9 cellular contexts compared by ENCODE assay signal in genomic region chr6:33198853-33199436, GRCh38. TPM values are rescaled to one million over a fixed set of nuclear protein-coding genes. Genes with fewer than 3 reads are reported as not detected.
A peak's percentile ranks its signal among the peaks of the same experiment; 100 is the strongest.
DNase-seq lines count a peak whose midpoint lies in the region; ATAC-seq and TF ChIP-seq lines count a peak whose summit lies in the region.
"Had no signal": no experiment of that assay in that cellular context is flagged by ENCODE, and none has a peak within 500 bp of the region (broad histone marks: within the 10 kb centered on the region; RNA-seq: fewer than 3 reads in every experiment).

No MANE protein-coding gene starts in this region.

- CTCF ChIA-PET in activated CD4-positive, alpha-beta T cell treated with anti-CD3 and anti-CD28 coated beads for 36 hours (lab: Charles Lee) = interaction anchor here (0.6 kb wide), 1 partner anchor 662 kb away, joined by 3 read pairs; no protein-coding TSS in a partner anchor

- peaks cover 12% of the 10 kb centered on the region for H3K4me1 ChIP-seq in iPS-18a (ENCODE audit: control insufficient read depth, low read depth, low read length)
- H3K4me1 ChIP-seq in stomach = peaks cover 44 to 60% (median 58%) of the 10 kb centered on the region in 4 donors

- H3K36me3 ChIP-seq in iPS-18a (ENCODE audit: control insufficient read depth, low read depth, low read length) (peaks cover 26% of the 10 kb centered on the region), stomach (peaks cover 50 to 65% (median 60%) of the 10 kb centered on the region in 4 donors)

- no peak for ATAC-seq in activated CD4-positive, alpha-beta T cell treated with anti-CD3 and anti-CD28 coated beads for 36 hours

- no peaks in the 10 kb centered on the region for H3K9me3 ChIP-seq in iPS-18a (ENCODE audit: control insufficient read depth, low read depth, low read length)
- H3K9me3 ChIP-seq in stomach = no peaks in the 10 kb centered on the region

- no peaks in the 10 kb centered on the region for H3K27me3 Mint-ChIP-seq in activated CD4-positive, alpha-beta T cell treated with anti-CD3 and anti-CD28 coated beads for 36 hours
- peaks cover 2% of the 10 kb centered on the region for H3K27me3 Mint-ChIP-seq in activated T-helper 1 cell treated with anti-CD3 and anti-CD28 coated beads, Interleukin-12 subunit alpha, Interleukin-12 subunit beta, Interleukin-2, Interleukin-4 antibody, amounts not matched to agents 30 ng/mL and 10 ng/mL and 1 ng/mL, durations not matched to agents 14 hours and 24 hours and 36 hours (ENCODE audit: insufficient read depth)

- DNase-seq in activated CD4-positive, alpha-beta T cell treated with anti-CD3 and anti-CD28 coated beads for 36 hours = no peak
- no peak for DNase-seq in activated CD4-positive, alpha-beta T cell treated with anti-CD3 and anti-CD28 coated beads, Interleukin-2, amount 50 U/mL, for 1 hour
- DNase-seq in activated T-helper 1 cell treated with anti-CD3 and anti-CD28 coated beads, Interleukin-12 subunit alpha, Interleukin-12 subunit beta, Interleukin-2, Interleukin-4 antibody, amounts not matched to agents 30 ng/mL and 10 ng/mL and 1 ng/mL, durations not matched to agents 14 hours and 24 hours and 36 hours (ENCODE audit: low spot score) = no peak
- no peak for DNase-seq in stomach
- no peak for DNase-seq in retina
- no peak for DNase-seq in SK-N-DZ (ENCODE audit: low spot score)
- DNase-seq in activated CD4-positive, alpha-beta T cell treated with anti-CD3 and anti-CD28 coated beads for 1 hour = no peak
- DNase-seq: SHP77 treated with DMSO at 0.1 percent for 48 hours had no signal

- TF ChIP-seq CTCF in stomach (IDR thresholded peaks at IDR 0.05) = no peak

- TF ChIP-seq POLR2A in stomach (IDR thresholded peaks at IDR 0.05) = no peak

- H3K4me1 Mint-ChIP-seq in activated CD4-positive, alpha-beta T cell treated with anti-CD3 and anti-CD28 coated beads for 36 hours = peaks cover 56% of the 10 kb centered on the region
- peaks cover 65% of the 10 kb centered on the region for H3K4me1 Mint-ChIP-seq in activated T-helper 1 cell treated with anti-CD3 and anti-CD28 coated beads, Interleukin-12 subunit alpha, Interleukin-12 subunit beta, Interleukin-2, Interleukin-4 antibody, amounts not matched to agents 30 ng/mL and 10 ng/mL and 1 ng/mL, durations not matched to agents 14 hours and 24 hours and 36 hours (ENCODE audit: low read depth)

- H3K9me3 Mint-ChIP-seq in activated CD4-positive, alpha-beta T cell treated with anti-CD3 and anti-CD28 coated beads for 36 hours (ENCODE audit: low read depth) = no peaks in the 10 kb centered on the region
- H3K9me3 Mint-ChIP-seq in activated T-helper 1 cell treated with anti-CD3 and anti-CD28 coated beads, Interleukin-12 subunit alpha, Interleukin-12 subunit beta, Interleukin-2, Interleukin-4 antibody, amounts not matched to agents 30 ng/mL and 10 ng/mL and 1 ng/mL, durations not matched to agents 14 hours and 24 hours and 36 hours = no peaks in the 10 kb centered on the region

- peak overlapping the region; percentile 100 for H3K4me3 Mint-ChIP-seq in activated CD4-positive, alpha-beta T cell treated with anti-CD3 and anti-CD28 coated beads for 36 hours
- peak overlapping the region; percentile 85 for H3K4me3 Mint-ChIP-seq in activated T-helper 1 cell treated with anti-CD3 and anti-CD28 coated beads, Interleukin-12 subunit alpha, Interleukin-12 subunit beta, Interleukin-2, Interleukin-4 antibody, amounts not matched to agents 30 ng/mL and 10 ng/mL and 1 ng/mL, durations not matched to agents 14 hours and 24 hours and 36 hours

- H3K27me3 ChIP-seq in iPS-18a (ENCODE audit: control insufficient read depth, insufficient read depth, low read length) (no peaks in the 10 kb centered on the region), stomach (no peaks in the 10 kb centered on the region)

- WGBS in stomach, 5 donors = 16 to 39% (median 25%) methylated on average over 3 of the region's 3 CpGs

- TF ChIP-seq EP300 in stomach (IDR thresholded peaks at IDR 0.05) = no peak

- POLR2A ChIA-PET in activated CD4-positive, alpha-beta T cell treated with anti-CD3 and anti-CD28 coated beads for 36 hours (lab: Charles Lee) = interaction anchor here (1.0 kb wide), 2 partner anchors 14 to 49 kb away, joined by 3 read pairs; no protein-coding TSS in a partner anchor

- H3K9ac ChIP-seq in iPS-18a (ENCODE audit: low read length) = no peak overlapping the region

- H3K27ac Mint-ChIP-seq in activated CD4-positive, alpha-beta T cell treated with anti-CD3 and anti-CD28 coated beads for 36 hours = peak overlapping the region; percentile 92
- H3K27ac Mint-ChIP-seq in activated T-helper 1 cell treated with anti-CD3 and anti-CD28 coated beads, Interleukin-12 subunit alpha, Interleukin-12 subunit beta, Interleukin-2, Interleukin-4 antibody, amounts not matched to agents 30 ng/mL and 10 ng/mL and 1 ng/mL, durations not matched to agents 14 hours and 24 hours and 36 hours = peak overlapping the region; percentile 84

- intact Hi-C loops in activated CD4-positive, alpha-beta T cell treated with anti-CD3 and anti-CD28 coated beads for 36 hours (cut with DNase I, micrococcal nuclease) = loop anchor here in 1 of 2 experiments (10.0 kb wide), 1 partner anchor 74 kb away; no protein-coding TSS in a partner anchor
- intact Hi-C loops in activated T-helper 1 cell treated with anti-CD3 and anti-CD28 coated beads, Interleukin-12 subunit alpha, Interleukin-12 subunit beta, Interleukin-2, Interleukin-4 antibody, amounts not matched to agents 30 ng/mL and 10 ng/mL and 1 ng/mL, durations not matched to agents 14 hours and 24 hours and 36 hours (cut with micrococcal nuclease) = no loop called here
- intact Hi-C loops in stomach (cut with DNase I; ENCODE audit: low total_unique reads) = no loop called here

- H3K4me3 ChIP-seq in iPS-18a (ENCODE audit: low read length) (peak overlapping the region; percentile 92), stomach (peak overlapping the region; percentile 77 to 94 (median 86))

- no peak overlapping the region for H3K27ac ChIP-seq in iPS-18a (ENCODE audit: low read length)
- peak overlapping the region; percentile 9 to 98 (median 97) for H3K27ac ChIP-seq in stomach

- peaks cover 61% of the 10 kb centered on the region for H3K36me3 Mint-ChIP-seq in activated CD4-positive, alpha-beta T cell treated with anti-CD3 and anti-CD28 coated beads for 36 hours (ENCODE audit: low read depth)
- peaks cover 58% of the 10 kb centered on the region for H3K36me3 Mint-ChIP-seq in activated T-helper 1 cell treated with anti-CD3 and anti-CD28 coated beads, Interleukin-12 subunit alpha, Interleukin-12 subunit beta, Interleukin-2, Interleukin-4 antibody, amounts not matched to agents 30 ng/mL and 10 ng/mL and 1 ng/mL, durations not matched to agents 14 hours and 24 hours and 36 hours (ENCODE audit: low read depth)

RNA-seq across cellular contexts. Expression of gene RXRB, which starts 1.5 kb away (rescaled TPM):
- 10 to 100 TPM; 41.0 to 45.4 TPM for total RNA-seq in activated CD4-positive, alpha-beta T cell treated with anti-CD3 and anti-CD28 coated beads for 36 hours
- total RNA-seq in activated T-helper 1 cell treated with anti-CD3 and anti-CD28 coated beads, Interleukin-12 subunit alpha, Interleukin-12 subunit beta, Interleukin-2, Interleukin-4 antibody, amounts not matched to agents 30 ng/mL and 10 ng/mL and 1 ng/mL, durations not matched to agents 14 hours and 24 hours and 36 hours = 46.6 and 47.4 TPM in 2 replicates
- 10 to 100 TPM in 3 of 5 donors, 1 to 10 TPM in 2; 2.9 to 50.4 (median 10.7) TPM for total RNA-seq in stomach
- polyA plus RNA-seq in stomach = 10 to 100 TPM; 15.9 to 32.7 (median 17.3) TPM
- polyA plus RNA-seq in SK-N-DZ (2014; cell fraction: cytosol; rRNA removed) = 21.4 and 25.8 TPM in 2 replicates
- polyA plus RNA-seq in SK-N-DZ (2014; cell fraction: nucleus; rRNA removed) = 80.1 and 95.9 TPM in 2 replicates

RNA-seq across cellular contexts. Expression of gene SLC39A7, which starts 1.7 kb away (rescaled TPM):
- total RNA-seq in activated CD4-positive, alpha-beta T cell treated with anti-CD3 and anti-CD28 coated beads for 36 hours = 10 to 100 TPM; 33.0 to 41.8 TPM
- 67.1 and 68.8 TPM in 2 replicates for total RNA-seq in activated T-helper 1 cell treated with anti-CD3 and anti-CD28 coated beads, Interleukin-12 subunit alpha, Interleukin-12 subunit beta, Interleukin-2, Interleukin-4 antibody, amounts not matched to agents 30 ng/mL and 10 ng/mL and 1 ng/mL, durations not matched to agents 14 hours and 24 hours and 36 hours
- 100 to 1,000 TPM in 1 of 5 donors, 10 to 100 TPM in 3, 1 to 10 TPM in 1; 9.3 to 119 (median 75.8) TPM for total RNA-seq in stomach
- 10 to 100 TPM; 33.6 to 59.8 (median 54.5) TPM for polyA plus RNA-seq in stomach
- polyA plus RNA-seq in SK-N-DZ (2014; cell fraction: cytosol; rRNA removed) = 58.4 and 67.5 TPM in 2 replicates
- 40.4 and 43.7 TPM in 2 replicates for polyA plus RNA-seq in SK-N-DZ (2014; cell fraction: nucleus; rRNA removed)

RNA-seq across cellular contexts. Expression of gene HSD17B8, which starts 5.5 kb away (rescaled TPM):
- total RNA-seq in activated CD4-positive, alpha-beta T cell treated with anti-CD3 and anti-CD28 coated beads for 36 hours = 10 to 100 TPM; 23.4 to 33.2 TPM
- total RNA-seq in activated T-helper 1 cell treated with anti-CD3 and anti-CD28 coated beads, Interleukin-12 subunit alpha, Interleukin-12 subunit beta, Interleukin-2, Interleukin-4 antibody, amounts not matched to agents 30 ng/mL and 10 ng/mL and 1 ng/mL, durations not matched to agents 14 hours and 24 hours and 36 hours = 14.8 and 15.2 TPM in 2 replicates
- total RNA-seq in stomach = 10 to 100 TPM in 2 of 5 donors, 1 to 10 TPM in 2, not detected in 1; 8.0 to 24.8 (median 14.5) TPM
- 10 to 100 TPM; 21.5 to 29.9 (median 24.5) TPM for polyA plus RNA-seq in stomach
- 14.5 and 17.4 TPM in 2 replicates for polyA plus RNA-seq in SK-N-DZ (2014; cell fraction: cytosol; rRNA removed)
- 28.4 and 36.4 TPM in 2 replicates for polyA plus RNA-seq in SK-N-DZ (2014; cell fraction: nucleus; rRNA removed)

RNA-seq across cellular contexts. Expression of gene COL11A2, which starts 6.7 kb away (rescaled TPM):
- 1 to 10 TPM; 1.9 to 2.0 TPM for total RNA-seq in activated CD4-positive, alpha-beta T cell treated with anti-CD3 and anti-CD28 coated beads for 36 hours
- total RNA-seq in activated T-helper 1 cell treated with anti-CD3 and anti-CD28 coated beads, Interleukin-12 subunit alpha, Interleukin-12 subunit beta, Interleukin-2, Interleukin-4 antibody, amounts not matched to agents 30 ng/mL and 10 ng/mL and 1 ng/mL, durations not matched to agents 14 hours and 24 hours and 36 hours = 0.61 and 0.65 TPM in 2 replicates
- 1 to 10 TPM in 1 of 5 donors, under 1 TPM in 2, not detected in 2; under 0.01 to 1.5 (median 0.87) TPM for total RNA-seq in stomach
- under 1 TPM in 2 of 3 donors, not detected in 1; 0.19 to 0.88 TPM for polyA plus RNA-seq in stomach
- polyA plus RNA-seq in SK-N-DZ (2014; cell fraction: cytosol; rRNA removed) = 0.18 and 0.32 TPM in 2 replicates
- 13.7 and 15.4 TPM in 2 replicates for polyA plus RNA-seq in SK-N-DZ (2014; cell fraction: nucleus; rRNA removed)

RNA-seq across cellular contexts. Expression of gene RING1, which starts 9.4 kb away (rescaled TPM):
- total RNA-seq in activated CD4-positive, alpha-beta T cell treated with anti-CD3 and anti-CD28 coated beads for 36 hours = 10 to 100 TPM; 28.3 to 39.3 TPM
- 50.7 and 53.4 TPM in 2 replicates for total RNA-seq in activated T-helper 1 cell treated with anti-CD3 and anti-CD28 coated beads, Interleukin-12 subunit alpha, Interleukin-12 subunit beta, Interleukin-2, Interleukin-4 antibody, amounts not matched to agents 30 ng/mL and 10 ng/mL and 1 ng/mL, durations not matched to agents 14 hours and 24 hours and 36 hours
- total RNA-seq in stomach = 100 to 1,000 TPM in 1 of 5 donors, 10 to 100 TPM in 4; 14.3 to 140 (median 20.7) TPM
- polyA plus RNA-seq in stomach = 10 to 100 TPM; 35.1 to 45.4 (median 37.4) TPM
- polyA plus RNA-seq in SK-N-DZ (2014; cell fraction: cytosol; rRNA removed) = 23.3 and 27.1 TPM in 2 replicates
- polyA plus RNA-seq in SK-N-DZ (2014; cell fraction: nucleus; rRNA removed) = 32.4 and 35.4 TPM in 2 replicates
